1 cellular context compared by ENCODE assay signal in genomic region chr14:100417466-100417865, GRCh38.
TF ChIP-seq lines count a peak whose summit lies in the region.

No MANE protein-coding gene starts in this region.

TF ChIP-seq in K562, 482 proteins besides CTCF, POLR2A, EP300 and RAD21 (continued from another document):
- peak in 1 of 2 experiments; percentile 64; a peak in 1 of 4 replicates for TF ChIP-seq RCOR1 (IDR thresholded peaks at IDR 0.05; ENCODE audit: borderline replicate concordance in 1 of 2, low read depth in 2 of 2, low read length in 2 of 2)
- TF ChIP-seq C11orf30 (IDR thresholded peaks at IDR 0.05; ENCODE audit: low read depth) = peak; percentile 89
- peak; percentile 48; the same call in 1 of the 2 replicates for TF ChIP-seq DEAF1 (CRISPR knock-in tag; IDR thresholded peaks at IDR 0.05)
- TF ChIP-seq SMC3 (conservative IDR thresholded peaks at IDR 0.05; ENCODE audit: insufficient read depth, low read depth, low read length) = peak; percentile 51
- TF ChIP-seq BHLHE40 (IDR thresholded peaks at IDR 0.05; ENCODE audit: low read length) = peak; percentile 22; the same call in 1 of the 2 replicates
- TF ChIP-seq DACH1 (IDR thresholded peaks at IDR 0.05; ENCODE audit: partially characterized antibody) = no peak
- 0 out of 2 replicates have a peak, but pooled peaks have one; percentile 21 for TF ChIP-seq SOX6 (IDR thresholded peaks at IDR 0.05)
- TF ChIP-seq NRF1 (conservative IDR thresholded peaks at IDR 0.05 in 1 of 2, IDR thresholded peaks at IDR 0.05 in 1 of 2) = peak; percentile 27 to 46; a peak in 3 of 4 replicates
- peak; percentile 40; the same call in 1 of the 2 replicates for TF ChIP-seq JUN (IDR thresholded peaks at IDR 0.05; ENCODE audit: borderline replicate concordance, low read depth, low read length)
- no peak for TF ChIP-seq JUN (CRISPR knock-in tag; IDR thresholded peaks at IDR 0.05; ENCODE audit: borderline replicate concordance)
- peak; percentile 75 for TF ChIP-seq NFE2 (IDR thresholded peaks at IDR 0.05; ENCODE audit: low read depth)
- TF ChIP-seq ARID1B (IDR thresholded peaks at IDR 0.05) = 0 out of 2 replicates have a peak, but pooled peaks have one; percentile 9
- TF ChIP-seq, protein P1, sequence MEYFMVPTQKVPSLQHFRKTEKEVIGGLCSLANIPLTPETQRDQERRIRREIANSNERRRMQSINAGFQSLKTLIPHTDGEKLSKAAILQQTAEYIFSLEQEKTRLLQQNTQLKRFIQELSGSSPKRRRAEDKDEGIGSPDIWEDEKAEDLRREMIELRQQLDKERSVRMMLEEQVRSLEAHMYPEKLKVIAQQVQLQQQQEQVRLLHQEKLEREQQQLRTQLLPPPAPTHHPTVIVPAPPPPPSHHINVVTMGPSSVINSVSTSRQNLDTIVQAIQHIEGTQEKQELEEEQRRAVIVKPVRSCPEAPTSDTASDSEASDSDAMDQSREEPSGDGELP (CRISPR knock-in tag; IDR thresholded peaks at IDR 0.05; ENCODE audit: borderline replicate concordance) = peak; percentile 78
- TF ChIP-seq ZNF165 (CRISPR knock-in tag; IDR thresholded peaks at IDR 0.05; ENCODE audit: borderline replicate concordance) = no peak
- peak; percentile 73; the same call in 1 of the 2 replicates for TF ChIP-seq STAG1 (CRISPR knock-in tag; IDR thresholded peaks at IDR 0.05; ENCODE audit: borderline replicate concordance)
- TF ChIP-seq KDM5B (IDR thresholded peaks at IDR 0.05; ENCODE audit: insufficient replicate concordance, low read depth, low read length) = no peak
- peak; percentile 54; the same call in 1 of the 2 replicates for TF ChIP-seq MAFF (IDR thresholded peaks at IDR 0.05; ENCODE audit: low read length)
- TF ChIP-seq FOXJ3 (CRISPR knock-in tag; IDR thresholded peaks at IDR 0.05) = no peak
- TF ChIP-seq ARID3A (IDR thresholded peaks at IDR 0.05; ENCODE audit: borderline replicate concordance, low read depth, low read length) = peak; percentile 81; the same call in 1 of the 2 replicates
- peak; percentile 88 for TF ChIP-seq FOXK2 (conservative IDR thresholded peaks at IDR 0.05 in 1 of 2, IDR thresholded peaks at IDR 0.05 in 1 of 2; ENCODE audit: low read depth in 2 of 2)
- TF ChIP-seq, protein P2, sequence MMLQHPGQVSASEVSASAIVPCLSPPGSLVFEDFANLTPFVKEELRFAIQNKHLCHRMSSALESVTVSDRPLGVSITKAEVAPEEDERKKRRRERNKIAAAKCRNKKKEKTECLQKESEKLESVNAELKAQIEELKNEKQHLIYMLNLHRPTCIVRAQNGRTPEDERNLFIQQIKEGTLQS (IDR thresholded peaks at IDR 0.05) = 0 out of 2 replicates have a peak, but pooled peaks have one; percentile 14
- TF ChIP-seq, protein P2 (CRISPR knock-in tag; conservative IDR thresholded peaks at IDR 0.05) = no peak
- TF ChIP-seq TAL1 (IDR thresholded peaks at IDR 0.05) = no peak
- peak in 1 of 2 experiments; percentile 84; a peak in 1 of 4 replicates for TF ChIP-seq SRF (CRISPR knock-in tag; IDR thresholded peaks at IDR 0.05)
- TF ChIP-seq CBFB (CRISPR knock-in tag; IDR thresholded peaks at IDR 0.05) = no peak
- TF ChIP-seq CREM (IDR thresholded peaks at IDR 0.05; ENCODE audit: low read depth) = peak; percentile 59
- no peak for TF ChIP-seq NCOR1 (IDR thresholded peaks at IDR 0.05)
- TF ChIP-seq PKNOX1 (IDR thresholded peaks at IDR 0.05) = peak; percentile 68
- TF ChIP-seq, protein P3, sequence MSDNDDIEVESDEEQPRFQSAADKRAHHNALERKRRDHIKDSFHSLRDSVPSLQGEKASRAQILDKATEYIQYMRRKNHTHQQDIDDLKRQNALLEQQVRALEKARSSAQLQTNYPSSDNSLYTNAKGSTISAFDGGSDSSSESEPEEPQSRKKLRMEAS (CRISPR knock-in tag; IDR thresholded peaks at IDR 0.05) = 0 out of 2 replicates have a peak, but pooled peaks have one; percentile 21
- TF ChIP-seq CC2D1A (IDR thresholded peaks at IDR 0.05) = peak; percentile 36; the same call in 1 of the 2 replicates
- TF ChIP-seq ZBTB33 (CRISPR knock-in tag; IDR thresholded peaks at IDR 0.05) = 0 out of 2 replicates have a peak, but pooled peaks have one; percentile 22
- TF ChIP-seq MAFG (tag; conservative IDR thresholded peaks at IDR 0.05) = peak; percentile 86
- TF ChIP-seq ZNF263 (CRISPR knock-in tag; IDR thresholded peaks at IDR 0.05; ENCODE audit: borderline replicate concordance) = peak; percentile 44; the same call in 1 of the 2 replicates
- TF ChIP-seq FOSL1 (tag; conservative IDR thresholded peaks at IDR 0.05) = peak; percentile 36; the same call in 1 of the 2 replicates
- peak in 1 of 2 experiments; percentile 54; a peak in 1 of 4 replicates for TF ChIP-seq MAZ (CRISPR knock-in tag; conservative IDR thresholded peaks at IDR 0.05 in 1 of 2, IDR thresholded peaks at IDR 0.05 in 1 of 2)
- TF ChIP-seq NFYB (IDR thresholded peaks at IDR 0.05; ENCODE audit: extremely low read depth, insufficient read length) = no peak
- TF ChIP-seq ZNF316 (IDR thresholded peaks at IDR 0.05) = peak; percentile 92
